Comparison of ENCODE assay signal across 1 cellular context in the genomic region with DNA sequence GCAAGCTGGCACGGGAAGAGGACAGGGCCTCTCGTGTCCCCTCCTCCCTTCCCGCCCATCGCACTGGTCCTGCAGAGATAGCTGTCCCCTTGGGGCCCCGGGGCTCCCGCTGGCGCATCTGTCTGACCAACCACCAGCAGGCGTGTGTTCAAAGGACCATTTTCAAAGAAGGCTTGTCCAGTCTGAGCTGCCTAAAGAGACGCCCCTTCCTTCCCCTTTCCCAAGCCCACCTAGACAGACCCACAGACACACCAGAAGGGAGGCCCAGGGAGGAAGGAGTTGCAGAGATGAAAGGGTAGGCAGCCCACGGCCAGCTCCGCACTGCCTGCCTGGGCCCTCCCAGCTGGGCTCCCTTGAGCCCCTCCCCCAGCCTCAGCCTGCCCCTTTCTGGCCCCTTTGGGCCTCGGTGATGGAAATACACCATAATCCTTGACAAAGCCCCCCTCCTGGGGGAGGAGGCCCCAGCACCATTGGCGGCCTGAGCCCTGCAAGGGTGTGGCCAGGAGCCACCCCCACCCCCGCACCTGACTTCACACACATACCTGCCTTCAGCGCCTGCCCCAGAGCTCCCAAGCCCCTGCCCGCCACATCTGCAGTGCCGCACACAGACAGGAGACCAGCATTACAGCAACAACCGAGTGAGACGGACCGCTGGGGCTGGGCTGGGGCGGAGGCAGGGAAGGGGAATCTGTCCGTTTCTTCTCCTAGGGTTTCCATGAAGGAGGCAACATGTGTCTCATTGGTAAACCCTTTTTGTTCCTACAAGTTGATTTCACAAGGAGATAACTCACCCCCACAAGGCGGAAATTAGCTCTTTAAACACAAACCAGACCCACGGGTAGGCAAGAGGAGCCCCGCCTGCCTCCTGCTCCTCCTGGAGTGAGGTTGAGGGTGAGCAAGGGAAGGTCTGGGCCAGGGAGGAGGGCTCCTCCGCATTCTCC.
TF ChIP-seq lines count a peak whose summit lies in the region.

A gene with protein sequence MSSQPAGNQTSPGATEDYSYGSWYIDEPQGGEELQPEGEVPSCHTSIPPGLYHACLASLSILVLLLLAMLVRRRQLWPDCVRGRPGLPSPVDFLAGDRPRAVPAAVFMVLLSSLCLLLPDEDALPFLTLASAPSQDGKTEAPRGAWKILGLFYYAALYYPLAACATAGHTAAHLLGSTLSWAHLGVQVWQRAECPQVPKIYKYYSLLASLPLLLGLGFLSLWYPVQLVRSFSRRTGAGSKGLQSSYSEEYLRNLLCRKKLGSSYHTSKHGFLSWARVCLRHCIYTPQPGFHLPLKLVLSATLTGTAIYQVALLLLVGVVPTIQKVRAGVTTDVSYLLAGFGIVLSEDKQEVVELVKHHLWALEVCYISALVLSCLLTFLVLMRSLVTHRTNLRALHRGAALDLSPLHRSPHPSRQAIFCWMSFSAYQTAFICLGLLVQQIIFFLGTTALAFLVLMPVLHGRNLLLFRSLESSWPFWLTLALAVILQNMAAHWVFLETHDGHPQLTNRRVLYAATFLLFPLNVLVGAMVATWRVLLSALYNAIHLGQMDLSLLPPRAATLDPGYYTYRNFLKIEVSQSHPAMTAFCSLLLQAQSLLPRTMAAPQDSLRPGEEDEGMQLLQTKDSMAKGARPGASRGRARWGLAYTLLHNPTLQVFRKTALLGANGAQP (minus strand): TSS at position 327 of the 941 bp plus-strand sequence. CDS start 520 bp downstream, outside the sequence.

TF ChIP-seq in WTC11, 78 proteins besides CTCF, POLR2A, EP300 and RAD21 (continued from another document and continues in another):
- TF ChIP-seq, protein P1, sequence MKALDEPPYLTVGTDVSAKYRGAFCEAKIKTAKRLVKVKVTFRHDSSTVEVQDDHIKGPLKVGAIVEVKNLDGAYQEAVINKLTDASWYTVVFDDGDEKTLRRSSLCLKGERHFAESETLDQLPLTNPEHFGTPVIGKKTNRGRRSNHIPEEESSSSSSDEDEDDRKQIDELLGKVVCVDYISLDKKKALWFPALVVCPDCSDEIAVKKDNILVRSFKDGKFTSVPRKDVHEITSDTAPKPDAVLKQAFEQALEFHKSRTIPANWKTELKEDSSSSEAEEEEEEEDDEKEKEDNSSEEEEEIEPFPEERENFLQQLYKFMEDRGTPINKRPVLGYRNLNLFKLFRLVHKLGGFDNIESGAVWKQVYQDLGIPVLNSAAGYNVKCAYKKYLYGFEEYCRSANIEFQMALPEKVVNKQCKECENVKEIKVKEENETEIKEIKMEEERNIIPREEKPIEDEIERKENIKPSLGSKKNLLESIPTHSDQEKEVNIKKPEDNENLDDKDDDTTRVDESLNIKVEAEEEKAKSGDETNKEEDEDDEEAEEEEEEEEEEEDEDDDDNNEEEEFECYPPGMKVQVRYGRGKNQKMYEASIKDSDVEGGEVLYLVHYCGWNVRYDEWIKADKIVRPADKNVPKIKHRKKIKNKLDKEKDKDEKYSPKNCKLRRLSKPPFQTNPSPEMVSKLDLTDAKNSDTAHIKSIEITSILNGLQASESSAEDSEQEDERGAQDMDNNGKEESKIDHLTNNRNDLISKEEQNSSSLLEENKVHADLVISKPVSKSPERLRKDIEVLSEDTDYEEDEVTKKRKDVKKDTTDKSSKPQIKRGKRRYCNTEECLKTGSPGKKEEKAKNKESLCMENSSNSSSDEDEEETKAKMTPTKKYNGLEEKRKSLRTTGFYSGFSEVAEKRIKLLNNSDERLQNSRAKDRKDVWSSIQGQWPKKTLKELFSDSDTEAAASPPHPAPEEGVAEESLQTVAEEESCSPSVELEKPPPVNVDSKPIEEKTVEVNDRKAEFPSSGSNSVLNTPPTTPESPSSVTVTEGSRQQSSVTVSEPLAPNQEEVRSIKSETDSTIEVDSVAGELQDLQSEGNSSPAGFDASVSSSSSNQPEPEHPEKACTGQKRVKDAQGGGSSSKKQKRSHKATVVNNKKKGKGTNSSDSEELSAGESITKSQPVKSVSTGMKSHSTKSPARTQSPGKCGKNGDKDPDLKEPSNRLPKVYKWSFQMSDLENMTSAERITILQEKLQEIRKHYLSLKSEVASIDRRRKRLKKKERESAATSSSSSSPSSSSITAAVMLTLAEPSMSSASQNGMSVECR (CRISPR knock-in tag; IDR thresholded peaks at IDR 0.05; ENCODE audit: borderline replicate concordance): peak; percentile 41; the same call in 1 of the 2 replicates
- TF ChIP-seq, protein P2, sequence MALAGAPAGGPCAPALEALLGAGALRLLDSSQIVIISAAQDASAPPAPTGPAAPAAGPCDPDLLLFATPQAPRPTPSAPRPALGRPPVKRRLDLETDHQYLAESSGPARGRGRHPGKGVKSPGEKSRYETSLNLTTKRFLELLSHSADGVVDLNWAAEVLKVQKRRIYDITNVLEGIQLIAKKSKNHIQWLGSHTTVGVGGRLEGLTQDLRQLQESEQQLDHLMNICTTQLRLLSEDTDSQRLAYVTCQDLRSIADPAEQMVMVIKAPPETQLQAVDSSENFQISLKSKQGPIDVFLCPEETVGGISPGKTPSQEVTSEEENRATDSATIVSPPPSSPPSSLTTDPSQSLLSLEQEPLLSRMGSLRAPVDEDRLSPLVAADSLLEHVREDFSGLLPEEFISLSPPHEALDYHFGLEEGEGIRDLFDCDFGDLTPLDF (CRISPR knock-in tag; IDR thresholded peaks at IDR 0.05): 0 out of 2 replicates have a peak, but pooled peaks have one; percentile 40
- TF ChIP-seq MYBL2 (CRISPR knock-in tag; IDR thresholded peaks at IDR 0.05) (peak; percentile 59; the same call in 1 of the 2 replicates), CREB1 (CRISPR knock-in tag; IDR thresholded peaks at IDR 0.05) (no peak), MXD4 (CRISPR knock-in tag; IDR thresholded peaks at IDR 0.05; ENCODE audit: borderline replicate concordance) (no peak), SMAD4 (CRISPR knock-in tag; IDR thresholded peaks at IDR 0.05) (no peak), RORB (CRISPR knock-in tag; IDR thresholded peaks at IDR 0.05) (no peak), TP53 (CRISPR knock-in tag; IDR thresholded peaks at IDR 0.05) (peak; percentile 58; the same call in 1 of the 2 replicates), ETV6 (CRISPR knock-in tag; IDR thresholded peaks at IDR 0.05) (peak; percentile 66), GRHL2 (CRISPR knock-in tag; IDR thresholded peaks at IDR 0.05; ENCODE audit: insufficient replicate concordance, severe bottlenecking) (no peak), NR2C2 (CRISPR knock-in tag; IDR thresholded peaks at IDR 0.05) (no peak), NR3C1 (CRISPR knock-in tag; conservative IDR thresholded peaks at IDR 0.05; ENCODE audit: low read depth) (0 out of 2 replicates have a peak, but pooled peaks have one; percentile 36)
- TF ChIP-seq, protein P3, sequence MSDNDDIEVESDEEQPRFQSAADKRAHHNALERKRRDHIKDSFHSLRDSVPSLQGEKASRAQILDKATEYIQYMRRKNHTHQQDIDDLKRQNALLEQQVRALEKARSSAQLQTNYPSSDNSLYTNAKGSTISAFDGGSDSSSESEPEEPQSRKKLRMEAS (CRISPR knock-in tag; IDR thresholded peaks at IDR 0.05): peak; percentile 50
- TF ChIP-seq, protein P4, sequence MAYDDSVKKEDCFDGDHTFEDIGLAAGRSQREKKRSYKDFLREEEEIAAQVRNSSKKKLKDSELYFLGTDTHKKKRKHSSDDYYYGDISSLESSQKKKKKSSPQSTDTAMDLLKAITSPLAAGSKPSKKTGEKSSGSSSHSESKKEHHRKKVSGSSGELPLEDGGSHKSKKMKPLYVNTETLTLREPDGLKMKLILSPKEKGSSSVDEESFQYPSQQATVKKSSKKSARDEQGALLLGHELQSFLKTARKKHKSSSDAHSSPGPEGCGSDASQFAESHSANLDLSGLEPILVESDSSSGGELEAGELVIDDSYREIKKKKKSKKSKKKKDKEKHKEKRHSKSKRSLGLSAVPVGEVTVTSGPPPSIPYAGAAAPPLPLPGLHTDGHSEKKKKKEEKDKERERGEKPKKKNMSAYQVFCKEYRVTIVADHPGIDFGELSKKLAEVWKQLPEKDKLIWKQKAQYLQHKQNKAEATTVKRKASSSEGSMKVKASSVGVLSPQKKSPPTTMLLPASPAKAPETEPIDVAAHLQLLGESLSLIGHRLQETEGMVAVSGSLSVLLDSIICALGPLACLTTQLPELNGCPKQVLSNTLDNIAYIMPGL (CRISPR knock-in tag; IDR thresholded peaks at IDR 0.05): no peak
- TF ChIP-seq, protein P5, sequence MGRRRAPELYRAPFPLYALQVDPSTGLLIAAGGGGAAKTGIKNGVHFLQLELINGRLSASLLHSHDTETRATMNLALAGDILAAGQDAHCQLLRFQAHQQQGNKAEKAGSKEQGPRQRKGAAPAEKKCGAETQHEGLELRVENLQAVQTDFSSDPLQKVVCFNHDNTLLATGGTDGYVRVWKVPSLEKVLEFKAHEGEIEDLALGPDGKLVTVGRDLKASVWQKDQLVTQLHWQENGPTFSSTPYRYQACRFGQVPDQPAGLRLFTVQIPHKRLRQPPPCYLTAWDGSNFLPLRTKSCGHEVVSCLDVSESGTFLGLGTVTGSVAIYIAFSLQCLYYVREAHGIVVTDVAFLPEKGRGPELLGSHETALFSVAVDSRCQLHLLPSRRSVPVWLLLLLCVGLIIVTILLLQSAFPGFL (CRISPR knock-in tag; IDR thresholded peaks at IDR 0.05; ENCODE audit: borderline replicate concordance): no peak
- TF ChIP-seq, protein P6, sequence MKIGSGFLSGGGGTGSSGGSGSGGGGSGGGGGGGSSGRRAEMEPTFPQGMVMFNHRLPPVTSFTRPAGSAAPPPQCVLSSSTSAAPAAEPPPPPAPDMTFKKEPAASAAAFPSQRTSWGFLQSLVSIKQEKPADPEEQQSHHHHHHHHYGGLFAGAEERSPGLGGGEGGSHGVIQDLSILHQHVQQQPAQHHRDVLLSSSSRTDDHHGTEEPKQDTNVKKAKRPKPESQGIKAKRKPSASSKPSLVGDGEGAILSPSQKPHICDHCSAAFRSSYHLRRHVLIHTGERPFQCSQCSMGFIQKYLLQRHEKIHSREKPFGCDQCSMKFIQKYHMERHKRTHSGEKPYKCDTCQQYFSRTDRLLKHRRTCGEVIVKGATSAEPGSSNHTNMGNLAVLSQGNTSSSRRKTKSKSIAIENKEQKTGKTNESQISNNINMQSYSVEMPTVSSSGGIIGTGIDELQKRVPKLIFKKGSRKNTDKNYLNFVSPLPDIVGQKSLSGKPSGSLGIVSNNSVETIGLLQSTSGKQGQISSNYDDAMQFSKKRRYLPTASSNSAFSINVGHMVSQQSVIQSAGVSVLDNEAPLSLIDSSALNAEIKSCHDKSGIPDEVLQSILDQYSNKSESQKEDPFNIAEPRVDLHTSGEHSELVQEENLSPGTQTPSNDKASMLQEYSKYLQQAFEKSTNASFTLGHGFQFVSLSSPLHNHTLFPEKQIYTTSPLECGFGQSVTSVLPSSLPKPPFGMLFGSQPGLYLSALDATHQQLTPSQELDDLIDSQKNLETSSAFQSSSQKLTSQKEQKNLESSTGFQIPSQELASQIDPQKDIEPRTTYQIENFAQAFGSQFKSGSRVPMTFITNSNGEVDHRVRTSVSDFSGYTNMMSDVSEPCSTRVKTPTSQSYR (CRISPR knock-in tag; IDR thresholded peaks at IDR 0.05): peak; percentile 95; the same call in 1 of the 2 replicates
- TF ChIP-seq, protein P7, sequence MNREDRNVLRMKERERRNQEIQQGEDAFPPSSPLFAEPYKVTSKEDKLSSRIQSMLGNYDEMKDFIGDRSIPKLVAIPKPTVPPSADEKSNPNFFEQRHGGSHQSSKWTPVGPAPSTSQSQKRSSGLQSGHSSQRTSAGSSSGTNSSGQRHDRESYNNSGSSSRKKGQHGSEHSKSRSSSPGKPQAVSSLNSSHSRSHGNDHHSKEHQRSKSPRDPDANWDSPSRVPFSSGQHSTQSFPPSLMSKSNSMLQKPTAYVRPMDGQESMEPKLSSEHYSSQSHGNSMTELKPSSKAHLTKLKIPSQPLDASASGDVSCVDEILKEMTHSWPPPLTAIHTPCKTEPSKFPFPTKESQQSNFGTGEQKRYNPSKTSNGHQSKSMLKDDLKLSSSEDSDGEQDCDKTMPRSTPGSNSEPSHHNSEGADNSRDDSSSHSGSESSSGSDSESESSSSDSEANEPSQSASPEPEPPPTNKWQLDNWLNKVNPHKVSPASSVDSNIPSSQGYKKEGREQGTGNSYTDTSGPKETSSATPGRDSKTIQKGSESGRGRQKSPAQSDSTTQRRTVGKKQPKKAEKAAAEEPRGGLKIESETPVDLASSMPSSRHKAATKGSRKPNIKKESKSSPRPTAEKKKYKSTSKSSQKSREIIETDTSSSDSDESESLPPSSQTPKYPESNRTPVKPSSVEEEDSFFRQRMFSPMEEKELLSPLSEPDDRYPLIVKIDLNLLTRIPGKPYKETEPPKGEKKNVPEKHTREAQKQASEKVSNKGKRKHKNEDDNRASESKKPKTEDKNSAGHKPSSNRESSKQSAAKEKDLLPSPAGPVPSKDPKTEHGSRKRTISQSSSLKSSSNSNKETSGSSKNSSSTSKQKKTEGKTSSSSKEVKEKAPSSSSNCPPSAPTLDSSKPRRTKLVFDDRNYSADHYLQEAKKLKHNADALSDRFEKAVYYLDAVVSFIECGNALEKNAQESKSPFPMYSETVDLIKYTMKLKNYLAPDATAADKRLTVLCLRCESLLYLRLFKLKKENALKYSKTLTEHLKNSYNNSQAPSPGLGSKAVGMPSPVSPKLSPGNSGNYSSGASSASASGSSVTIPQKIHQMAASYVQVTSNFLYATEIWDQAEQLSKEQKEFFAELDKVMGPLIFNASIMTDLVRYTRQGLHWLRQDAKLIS (CRISPR knock-in tag; IDR thresholded peaks at IDR 0.05; ENCODE audit: borderline replicate concordance): peak; percentile 79; the same call in 1 of the 2 replicates
- TF ChIP-seq, protein P8, sequence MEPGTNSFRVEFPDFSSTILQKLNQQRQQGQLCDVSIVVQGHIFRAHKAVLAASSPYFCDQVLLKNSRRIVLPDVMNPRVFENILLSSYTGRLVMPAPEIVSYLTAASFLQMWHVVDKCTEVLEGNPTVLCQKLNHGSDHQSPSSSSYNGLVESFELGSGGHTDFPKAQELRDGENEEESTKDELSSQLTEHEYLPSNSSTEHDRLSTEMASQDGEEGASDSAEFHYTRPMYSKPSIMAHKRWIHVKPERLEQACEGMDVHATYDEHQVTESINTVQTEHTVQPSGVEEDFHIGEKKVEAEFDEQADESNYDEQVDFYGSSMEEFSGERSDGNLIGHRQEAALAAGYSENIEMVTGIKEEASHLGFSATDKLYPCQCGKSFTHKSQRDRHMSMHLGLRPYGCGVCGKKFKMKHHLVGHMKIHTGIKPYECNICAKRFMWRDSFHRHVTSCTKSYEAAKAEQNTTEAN (CRISPR knock-in tag; IDR thresholded peaks at IDR 0.05): 0 out of 2 replicates have a peak, but pooled peaks have one; percentile 16
- TF ChIP-seq, protein P9, sequence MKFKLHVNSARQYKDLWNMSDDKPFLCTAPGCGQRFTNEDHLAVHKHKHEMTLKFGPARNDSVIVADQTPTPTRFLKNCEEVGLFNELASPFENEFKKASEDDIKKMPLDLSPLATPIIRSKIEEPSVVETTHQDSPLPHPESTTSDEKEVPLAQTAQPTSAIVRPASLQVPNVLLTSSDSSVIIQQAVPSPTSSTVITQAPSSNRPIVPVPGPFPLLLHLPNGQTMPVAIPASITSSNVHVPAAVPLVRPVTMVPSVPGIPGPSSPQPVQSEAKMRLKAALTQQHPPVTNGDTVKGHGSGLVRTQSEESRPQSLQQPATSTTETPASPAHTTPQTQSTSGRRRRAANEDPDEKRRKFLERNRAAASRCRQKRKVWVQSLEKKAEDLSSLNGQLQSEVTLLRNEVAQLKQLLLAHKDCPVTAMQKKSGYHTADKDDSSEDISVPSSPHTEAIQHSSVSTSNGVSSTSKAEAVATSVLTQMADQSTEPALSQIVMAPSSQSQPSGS (CRISPR knock-in tag; IDR thresholded peaks at IDR 0.05; ENCODE audit: borderline replicate concordance, low read depth): no peak
